1 cellular context compared by ENCODE assay signal in genomic region chr9:126500600-126501382, GRCh38.
TF ChIP-seq lines count a peak whose summit lies in the region.

No MANE protein-coding gene starts in this region.

TF ChIP-seq in HepG2, 621 proteins besides CTCF, POLR2A, EP300 and RAD21 (continued from another document and continues in another):
- 0 out of 2 replicates have a peak, but pooled peaks have one; percentile 35 for TF ChIP-seq ZNF331 (CRISPR knock-in tag; IDR thresholded peaks at IDR 0.05)
- no peak for TF ChIP-seq BORCS8-MEF2B (CRISPR knock-in tag; IDR thresholded peaks at IDR 0.05)
- 0 out of 2 replicates have a peak, but pooled peaks have one; percentile 69 for TF ChIP-seq RELA (CRISPR knock-in tag; IDR thresholded peaks at IDR 0.05)
- TF ChIP-seq MED8 (CRISPR knock-in tag; IDR thresholded peaks at IDR 0.05; ENCODE audit: insufficient replicate concordance), result no peak
- TF ChIP-seq ZNF543 (CRISPR knock-in tag; IDR thresholded peaks at IDR 0.05), result 0 out of 2 replicates have a peak, but pooled peaks have one; percentile 54
- no peak for TF ChIP-seq ZNF143 (CRISPR knock-in tag; IDR thresholded peaks at IDR 0.05)
- TF ChIP-seq, protein P1, sequence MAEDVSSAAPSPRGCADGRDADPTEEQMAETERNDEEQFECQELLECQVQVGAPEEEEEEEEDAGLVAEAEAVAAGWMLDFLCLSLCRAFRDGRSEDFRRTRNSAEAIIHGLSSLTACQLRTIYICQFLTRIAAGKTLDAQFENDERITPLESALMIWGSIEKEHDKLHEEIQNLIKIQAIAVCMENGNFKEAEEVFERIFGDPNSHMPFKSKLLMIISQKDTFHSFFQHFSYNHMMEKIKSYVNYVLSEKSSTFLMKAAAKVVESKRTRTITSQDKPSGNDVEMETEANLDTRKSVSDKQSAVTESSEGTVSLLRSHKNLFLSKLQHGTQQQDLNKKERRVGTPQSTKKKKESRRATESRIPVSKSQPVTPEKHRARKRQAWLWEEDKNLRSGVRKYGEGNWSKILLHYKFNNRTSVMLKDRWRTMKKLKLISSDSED (CRISPR knock-in tag; IDR thresholded peaks at IDR 0.05), result no peak
- no peak for TF ChIP-seq SETDB1 (CRISPR knock-in tag; IDR thresholded peaks at IDR 0.05; ENCODE audit: borderline replicate concordance)
- TF ChIP-seq, protein P2, sequence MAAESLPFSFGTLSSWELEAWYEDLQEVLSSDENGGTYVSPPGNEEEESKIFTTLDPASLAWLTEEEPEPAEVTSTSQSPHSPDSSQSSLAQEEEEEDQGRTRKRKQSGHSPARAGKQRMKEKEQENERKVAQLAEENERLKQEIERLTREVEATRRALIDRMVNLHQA (CRISPR knock-in tag; IDR thresholded peaks at IDR 0.05), result no peak
- peak; percentile 24; the same call in 1 of the 2 replicates for TF ChIP-seq HOXA3 (CRISPR knock-in tag; IDR thresholded peaks at IDR 0.05)
- TF ChIP-seq ZNF367 (CRISPR knock-in tag; IDR thresholded peaks at IDR 0.05; ENCODE audit: borderline replicate concordance), result no peak
- no peak for TF ChIP-seq SRF (IDR thresholded peaks at IDR 0.05; ENCODE audit: low read depth, low read length)
- TF ChIP-seq, protein P3, sequence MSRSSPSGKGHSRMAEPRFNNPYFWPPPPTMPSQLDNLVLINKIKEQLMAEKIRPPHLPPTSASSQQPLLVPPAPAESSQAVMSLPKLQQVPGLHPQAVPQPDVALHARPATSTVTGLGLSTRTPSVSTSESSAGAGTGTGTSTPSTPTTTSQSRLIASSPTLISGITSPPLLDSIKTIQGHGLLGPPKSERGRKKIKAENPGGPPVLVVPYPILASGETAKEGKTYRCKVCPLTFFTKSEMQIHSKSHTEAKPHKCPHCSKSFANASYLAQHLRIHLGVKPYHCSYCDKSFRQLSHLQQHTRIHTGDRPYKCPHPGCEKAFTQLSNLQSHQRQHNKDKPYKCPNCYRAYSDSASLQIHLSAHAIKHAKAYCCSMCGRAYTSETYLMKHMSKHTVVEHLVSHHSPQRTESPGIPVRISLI (CRISPR knock-in tag; IDR thresholded peaks at IDR 0.05; ENCODE audit: borderline replicate concordance), result peak; percentile 53; the same call in 1 of the 2 replicates
- no peak for TF ChIP-seq ZSCAN25 (CRISPR knock-in tag; IDR thresholded peaks at IDR 0.05)
- TF ChIP-seq TRIM24 (CRISPR knock-in tag; IDR thresholded peaks at IDR 0.05), result no peak
- TF ChIP-seq ZNF879 (CRISPR knock-in tag; IDR thresholded peaks at IDR 0.05), result no peak
- 0 out of 2 replicates have a peak, but pooled peaks have one; percentile 13 for TF ChIP-seq ZMYM3 (CRISPR knock-in tag; IDR thresholded peaks at IDR 0.05)
- no peak for TF ChIP-seq NPAS2 (CRISPR knock-in tag; IDR thresholded peaks at IDR 0.05; ENCODE audit: borderline replicate concordance)
- TF ChIP-seq ZNF564 (CRISPR knock-in tag; IDR thresholded peaks at IDR 0.05), result no peak
- TF ChIP-seq FOXA3 (CRISPR knock-in tag; IDR thresholded peaks at IDR 0.05), result peak; percentile 35; the same call in 1 of the 2 replicates
- peak; percentile 74; the same call in 1 of the 2 replicates for TF ChIP-seq IRF9 (CRISPR knock-in tag; IDR thresholded peaks at IDR 0.05; ENCODE audit: borderline replicate concordance)
- TF ChIP-seq, protein P4, sequence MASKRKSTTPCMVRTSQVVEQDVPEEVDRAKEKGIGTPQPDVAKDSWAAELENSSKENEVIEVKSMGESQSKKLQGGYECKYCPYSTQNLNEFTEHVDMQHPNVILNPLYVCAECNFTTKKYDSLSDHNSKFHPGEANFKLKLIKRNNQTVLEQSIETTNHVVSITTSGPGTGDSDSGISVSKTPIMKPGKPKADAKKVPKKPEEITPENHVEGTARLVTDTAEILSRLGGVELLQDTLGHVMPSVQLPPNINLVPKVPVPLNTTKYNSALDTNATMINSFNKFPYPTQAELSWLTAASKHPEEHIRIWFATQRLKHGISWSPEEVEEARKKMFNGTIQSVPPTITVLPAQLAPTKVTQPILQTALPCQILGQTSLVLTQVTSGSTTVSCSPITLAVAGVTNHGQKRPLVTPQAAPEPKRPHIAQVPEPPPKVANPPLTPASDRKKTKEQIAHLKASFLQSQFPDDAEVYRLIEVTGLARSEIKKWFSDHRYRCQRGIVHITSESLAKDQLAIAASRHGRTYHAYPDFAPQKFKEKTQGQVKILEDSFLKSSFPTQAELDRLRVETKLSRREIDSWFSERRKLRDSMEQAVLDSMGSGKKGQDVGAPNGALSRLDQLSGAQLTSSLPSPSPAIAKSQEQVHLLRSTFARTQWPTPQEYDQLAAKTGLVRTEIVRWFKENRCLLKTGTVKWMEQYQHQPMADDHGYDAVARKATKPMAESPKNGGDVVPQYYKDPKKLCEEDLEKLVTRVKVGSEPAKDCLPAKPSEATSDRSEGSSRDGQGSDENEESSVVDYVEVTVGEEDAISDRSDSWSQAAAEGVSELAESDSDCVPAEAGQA (IDR thresholded peaks at IDR 0.05; ENCODE audit: low read depth), result no peak
- TF ChIP-seq, protein P4 (CRISPR knock-in tag; IDR thresholded peaks at IDR 0.05; ENCODE audit: borderline replicate concordance), result no peak
- peak; percentile 18; the same call in 1 of the 2 replicates for TF ChIP-seq HDAC2 (CRISPR knock-in tag; IDR thresholded peaks at IDR 0.05)
- TF ChIP-seq ZBTB20 (CRISPR knock-in tag; IDR thresholded peaks at IDR 0.05; ENCODE audit: borderline replicate concordance, low read depth), result no peak
- no peak for TF ChIP-seq DPF2 (CRISPR knock-in tag; IDR thresholded peaks at IDR 0.05; ENCODE audit: borderline replicate concordance, low read depth)
- no peak for TF ChIP-seq TEAD2 (CRISPR knock-in tag; IDR thresholded peaks at IDR 0.05)
- peak; percentile 63 for TF ChIP-seq CBX1 (IDR thresholded peaks at IDR 0.05; ENCODE audit: low read depth)
- no peak for TF ChIP-seq ZNF644 (CRISPR knock-in tag; IDR thresholded peaks at IDR 0.05; ENCODE audit: low read depth)
- TF ChIP-seq KDM5B (CRISPR knock-in tag; IDR thresholded peaks at IDR 0.05; ENCODE audit: borderline replicate concordance), result peak; percentile 55; the same call in 1 of the 2 replicates
- 0 out of 2 replicates have a peak, but pooled peaks have one; percentile 33 for TF ChIP-seq REL (CRISPR knock-in tag; conservative IDR thresholded peaks at IDR 0.05)
- TF ChIP-seq ZC3H4 (CRISPR knock-in tag; IDR thresholded peaks at IDR 0.05; ENCODE audit: borderline replicate concordance), result no peak
- no peak for TF ChIP-seq SOX13 (IDR thresholded peaks at IDR 0.05)
- 0 out of 4 replicates have a peak, but pooled peaks of 1 of the 2 experiments have one; percentile 17 for TF ChIP-seq SOX13 (CRISPR knock-in tag; conservative IDR thresholded peaks at IDR 0.05 in 1 of 2, IDR thresholded peaks at IDR 0.05 in 1 of 2)
- TF ChIP-seq, protein P5, sequence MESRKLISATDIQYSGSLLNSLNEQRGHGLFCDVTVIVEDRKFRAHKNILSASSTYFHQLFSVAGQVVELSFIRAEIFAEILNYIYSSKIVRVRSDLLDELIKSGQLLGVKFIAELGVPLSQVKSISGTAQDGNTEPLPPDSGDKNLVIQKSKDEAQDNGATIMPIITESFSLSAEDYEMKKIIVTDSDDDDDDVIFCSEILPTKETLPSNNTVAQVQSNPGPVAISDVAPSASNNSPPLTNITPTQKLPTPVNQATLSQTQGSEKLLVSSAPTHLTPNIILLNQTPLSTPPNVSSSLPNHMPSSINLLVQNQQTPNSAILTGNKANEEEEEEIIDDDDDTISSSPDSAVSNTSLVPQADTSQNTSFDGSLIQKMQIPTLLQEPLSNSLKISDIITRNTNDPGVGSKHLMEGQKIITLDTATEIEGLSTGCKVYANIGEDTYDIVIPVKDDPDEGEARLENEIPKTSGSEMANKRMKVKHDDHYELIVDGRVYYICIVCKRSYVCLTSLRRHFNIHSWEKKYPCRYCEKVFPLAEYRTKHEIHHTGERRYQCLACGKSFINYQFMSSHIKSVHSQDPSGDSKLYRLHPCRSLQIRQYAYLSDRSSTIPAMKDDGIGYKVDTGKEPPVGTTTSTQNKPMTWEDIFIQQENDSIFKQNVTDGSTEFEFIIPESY (CRISPR knock-in tag; IDR thresholded peaks at IDR 0.05), result peak; percentile 54
- no peak for TF ChIP-seq CCAR2 (optimal IDR thresholded peaks at IDR 0.05; ENCODE audit: low read depth, low read length)
- 0 out of 2 replicates have a peak, but pooled peaks have one; percentile 25 for TF ChIP-seq PHF8 (CRISPR knock-in tag; IDR thresholded peaks at IDR 0.05)
- TF ChIP-seq ZFY (CRISPR knock-in tag; IDR thresholded peaks at IDR 0.05), result peak; percentile 33; the same call in 1 of the 2 replicates
- no peak for TF ChIP-seq SRSF1 (optimal IDR thresholded peaks at IDR 0.05; ENCODE audit: low read depth, low read length)
- TF ChIP-seq TOE1 (CRISPR knock-in tag; IDR thresholded peaks at IDR 0.05), result no peak
- peak; percentile 58 for TF ChIP-seq TEAD3 (CRISPR knock-in tag; optimal IDR thresholded peaks at IDR 0.05; ENCODE audit: borderline replicate concordance)
- TF ChIP-seq, protein P6, sequence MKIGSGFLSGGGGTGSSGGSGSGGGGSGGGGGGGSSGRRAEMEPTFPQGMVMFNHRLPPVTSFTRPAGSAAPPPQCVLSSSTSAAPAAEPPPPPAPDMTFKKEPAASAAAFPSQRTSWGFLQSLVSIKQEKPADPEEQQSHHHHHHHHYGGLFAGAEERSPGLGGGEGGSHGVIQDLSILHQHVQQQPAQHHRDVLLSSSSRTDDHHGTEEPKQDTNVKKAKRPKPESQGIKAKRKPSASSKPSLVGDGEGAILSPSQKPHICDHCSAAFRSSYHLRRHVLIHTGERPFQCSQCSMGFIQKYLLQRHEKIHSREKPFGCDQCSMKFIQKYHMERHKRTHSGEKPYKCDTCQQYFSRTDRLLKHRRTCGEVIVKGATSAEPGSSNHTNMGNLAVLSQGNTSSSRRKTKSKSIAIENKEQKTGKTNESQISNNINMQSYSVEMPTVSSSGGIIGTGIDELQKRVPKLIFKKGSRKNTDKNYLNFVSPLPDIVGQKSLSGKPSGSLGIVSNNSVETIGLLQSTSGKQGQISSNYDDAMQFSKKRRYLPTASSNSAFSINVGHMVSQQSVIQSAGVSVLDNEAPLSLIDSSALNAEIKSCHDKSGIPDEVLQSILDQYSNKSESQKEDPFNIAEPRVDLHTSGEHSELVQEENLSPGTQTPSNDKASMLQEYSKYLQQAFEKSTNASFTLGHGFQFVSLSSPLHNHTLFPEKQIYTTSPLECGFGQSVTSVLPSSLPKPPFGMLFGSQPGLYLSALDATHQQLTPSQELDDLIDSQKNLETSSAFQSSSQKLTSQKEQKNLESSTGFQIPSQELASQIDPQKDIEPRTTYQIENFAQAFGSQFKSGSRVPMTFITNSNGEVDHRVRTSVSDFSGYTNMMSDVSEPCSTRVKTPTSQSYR (CRISPR knock-in tag; IDR thresholded peaks at IDR 0.05; ENCODE audit: borderline replicate concordance), result no peak
- TF ChIP-seq RBFOX2 (IDR thresholded peaks at IDR 0.05; ENCODE audit: low read depth, low read length), result no peak
- TF ChIP-seq ZNF841 (CRISPR knock-in tag; IDR thresholded peaks at IDR 0.05; ENCODE audit: borderline replicate concordance), result no peak
- TF ChIP-seq ZNF687 (CRISPR knock-in tag; IDR thresholded peaks at IDR 0.05), result peak; percentile 70
- no peak for TF ChIP-seq ZNF350 (CRISPR knock-in tag; IDR thresholded peaks at IDR 0.05; ENCODE audit: borderline replicate concordance, low read depth)
